Comparison of ENCODE assay signal across 22 cellular contexts in genomic region chr7:134667899-134668298, GRCh38. TPM values are rescaled to one million over a fixed set of nuclear protein-coding genes. Genes with fewer than 3 reads are reported as not detected.
A peak's percentile ranks its signal among the peaks of the same experiment; 100 is the strongest.
DNase-seq lines count a peak whose midpoint lies in the region; ATAC-seq and TF ChIP-seq lines count a peak whose summit lies in the region.
"Had no signal": no experiment of that assay in that cellular context is flagged by ENCODE, and none has a peak within 500 bp of the region (broad histone marks: within the 10 kb centered on the region; RNA-seq: fewer than 3 reads in every experiment).

No MANE protein-coding gene starts in this region.

- no peaks in the 10 kb centered on the region for H3K27me3 Mint-ChIP-seq in activated naive CD4-positive, alpha-beta T cell treated with anti-CD3 and anti-CD28 coated beads, Interleukin-2, amount 50 U/mL, for 24 hours
- no peaks in the 10 kb centered on the region for H3K27me3 Mint-ChIP-seq in T-helper 17 cell
- H3K27me3 Mint-ChIP-seq: activated CD4-positive, alpha-beta T cell treated with anti-CD3 and anti-CD28 coated beads, Interleukin-2, amount 10 ng/mL, durations not matched to agents 24 days and 14 days; activated CD8-positive, alpha-beta memory T cell treated with anti-CD3 and anti-CD28 coated beads, Interleukin-2, amount 10 ng/mL, durations not matched to agents 7 days and 5 days had no signal

- ATAC-seq in T-helper 17 cell (no peak), foreskin keratinocyte (peak; percentile 83), GM18520 (IDR thresholded peaks at IDR 0.05; ENCODE audit: unreplicated experiment) (no peak)
- ATAC-seq: activated CD8-positive, alpha-beta memory T cell treated with anti-CD3 and anti-CD28 coated beads, Interleukin-2, amount 10 ng/mL, durations not matched to agents 7 days and 5 days; right lobe of liver; upper lobe of right lung had no signal

- H3K9me3 Mint-ChIP-seq in activated naive CD4-positive, alpha-beta T cell treated with anti-CD3 and anti-CD28 coated beads, Interleukin-2, amount 50 U/mL, for 24 hours = no peaks in the 10 kb centered on the region

- peaks cover 40% of the 10 kb centered on the region for H3K4me1 ChIP-seq in foreskin keratinocyte
- peaks cover 17% of the 10 kb centered on the region for H3K4me1 ChIP-seq in GM23248 (ENCODE audit: insufficient read depth)
- H3K4me1 ChIP-seq: right lobe of liver had no signal

- no peaks in the 10 kb centered on the region for H3K9me3 ChIP-seq in T-helper 17 cell (ENCODE audit: control insufficient read depth, low read length, poor library complexity, severe bottlenecking)
- no peaks in the 10 kb centered on the region for H3K9me3 ChIP-seq in GM23248 (ENCODE audit: low read depth)
- H3K9me3 ChIP-seq: right lobe of liver, upper lobe of right lung had no signal

- no peaks in the 10 kb centered on the region for H4K20me1 ChIP-seq in GM23248 (ENCODE audit: insufficient read depth)

- TF ChIP-seq CTCF in foreskin keratinocyte (conservative IDR thresholded peaks at IDR 0.05) = no peak

- in situ Hi-C loops in GM23248 (cut with MboI) = loop anchor here (25.0 kb wide), 1 partner anchor 519 kb away; no protein-coding TSS in a partner anchor

- H3K27ac Mint-ChIP-seq in activated naive CD4-positive, alpha-beta T cell treated with anti-CD3 and anti-CD28 coated beads, Interleukin-2, amount 50 U/mL, for 24 hours = peak overlapping the region; percentile 94
- H3K27ac Mint-ChIP-seq in T-helper 17 cell = peak overlapping the region; percentile 95
- H3K27ac Mint-ChIP-seq: activated CD4-positive, alpha-beta T cell treated with anti-CD3 and anti-CD28 coated beads, Interleukin-2, amount 10 ng/mL, durations not matched to agents 24 days and 14 days; activated CD8-positive, alpha-beta memory T cell treated with anti-CD3 and anti-CD28 coated beads, Interleukin-2, amount 10 ng/mL, durations not matched to agents 7 days and 5 days; T-helper 1 cell treated with Interleukin-12 subunit alpha and Interleukin-12 subunit beta and Interleukin-4 antibody, amounts not matched to agents 30 μg/mL and 1 μg/mL, for 36 hours had no signal

- peaks cover 29% of the 10 kb centered on the region for H3F3A ChIP-seq in GM23248 (ENCODE audit: insufficient read depth)

- H3K36me3 Mint-ChIP-seq in activated naive CD4-positive, alpha-beta T cell treated with anti-CD3 and anti-CD28 coated beads, Interleukin-2, amount 50 U/mL, for 24 hours = peaks cover 23% of the 10 kb centered on the region
- peaks cover 9% of the 10 kb centered on the region for H3K36me3 Mint-ChIP-seq in T-helper 17 cell (ENCODE audit: low read depth)

- peaks cover 5% of the 10 kb centered on the region; the same call in 1 of the 2 replicates for H3K36me3 ChIP-seq in GM23248 (ENCODE audit: low read depth)
- H3K36me3 ChIP-seq: upper lobe of right lung had no signal

- peaks cover 81% of the 10 kb centered on the region for H3K4me1 Mint-ChIP-seq in activated naive CD4-positive, alpha-beta T cell treated with anti-CD3 and anti-CD28 coated beads, Interleukin-2, amount 50 U/mL, for 24 hours
- H3K4me1 Mint-ChIP-seq in T-helper 17 cell = peaks cover 30% of the 10 kb centered on the region

- H2AFZ ChIP-seq in GM23248 = no peak overlapping the region

- H3K27ac ChIP-seq in foreskin keratinocyte = no peak overlapping the region
- H3K27ac ChIP-seq in GM23248 = no peak overlapping the region
- H3K27ac ChIP-seq: HL-60, right lobe of liver, upper lobe of right lung had no signal

- peaks cover 47% of the 10 kb centered on the region for H3K79me2 ChIP-seq in GM23248 (ENCODE audit: insufficient read depth)

- H3K4me3 ChIP-seq in GM23248 = no peak overlapping the region
- H3K4me3 ChIP-seq: lung, right lobe of liver, upper lobe of right lung had no signal

- H3K9ac ChIP-seq in GM23248 = no peak overlapping the region

- 91 to 95% methylated on average over 1 of the region's 1 CpG for WGBS in GM23248 (ENCODE audit: low coverage in 1 of 2, low lambda C conversion rate in 2 of 2, missing lambda C conversion rate in 2 of 2), 2 experiments

- no peaks in the 10 kb centered on the region for H3K9me2 ChIP-seq in GM23248 (ENCODE audit: insufficient read depth)

- H3K4me2 ChIP-seq in GM23248 (ENCODE audit: unreplicated experiment) = no peak overlapping the region

- H3K27me3 ChIP-seq in foreskin keratinocyte = no peaks in the 10 kb centered on the region
- no peaks in the 10 kb centered on the region for H3K27me3 ChIP-seq in GM23248 (replicated peaks; ENCODE audit: insufficient read depth)
- H3K27me3 ChIP-seq: right lobe of liver, upper lobe of right lung had no signal

- DNase-seq in activated naive CD4-positive, alpha-beta T cell treated with anti-CD3 and anti-CD28 coated beads, Interleukin-2, amount 50 U/mL, for 16 hours = no peak
- no peak for DNase-seq in T-helper 17 cell
- peak; percentile 77 to 84 for DNase-seq in foreskin keratinocyte
- no peak for DNase-seq in GM23248
- no peak for DNase-seq in stimulated activated CD4-positive, alpha-beta T cell treated with anti-CD3 and anti-CD28 coated beads, Interleukin-4, amount 100 ng/mL, for 1 hour
- DNase-seq: ACHN; activated CD4-positive, alpha-beta T cell treated with anti-CD3 and anti-CD28 coated beads, Interleukin-2, amount 10 ng/mL, durations not matched to agents 24 days and 14 days; activated CD8-positive, alpha-beta memory T cell treated with anti-CD3 and anti-CD28 coated beads, Interleukin-2, amount 10 ng/mL, durations not matched to agents 7 days and 5 days; activated effector memory CD4-positive, alpha-beta T cell treated with Interleukin-2 at 50 U/mL for 16 hours; dermis blood vessel endothelial cell; glutamatergic neuron; kidney; NCI-H1048; NCI-H187 treated with DMSO at 0.1 percent for 48 hours; NCI-H526; right lobe of liver; upper lobe of right lung had no signal

- H3K4me3 Mint-ChIP-seq in activated naive CD4-positive, alpha-beta T cell treated with anti-CD3 and anti-CD28 coated beads, Interleukin-2, amount 50 U/mL, for 24 hours = peak overlapping the region; percentile 61
- no peak overlapping the region for H3K4me3 Mint-ChIP-seq in T-helper 17 cell
- H3K4me3 Mint-ChIP-seq: activated CD4-positive, alpha-beta T cell treated with anti-CD3 and anti-CD28 coated beads, Interleukin-2, amount 10 ng/mL, durations not matched to agents 24 days and 14 days; activated CD8-positive, alpha-beta memory T cell treated with anti-CD3 and anti-CD28 coated beads, Interleukin-2, amount 10 ng/mL, durations not matched to agents 7 days and 5 days; T-helper 1 cell treated with Interleukin-12 subunit alpha and Interleukin-12 subunit beta and Interleukin-4 antibody, amounts not matched to agents 30 μg/mL and 1 μg/mL, for 36 hours had no signal

RNA-seq across cellular contexts. Expression of gene BPGM, which starts 21.2 kb away (rescaled TPM):
- total RNA-seq in T-helper 17 cell (10 to 100 TPM in 1 of 2 donors, 1 to 10 TPM in 1; 9.9 to 13.7 TPM), foreskin keratinocyte (20.6 and 28.0 TPM in 2 replicates)
- polyA plus RNA-seq in foreskin keratinocyte (16.8 and 20.6 TPM in 2 replicates), GM23248 (2016; fragmentation: Nextera tagmentation; extraction: Ambion mirVana) (41.3 and 41.6 TPM in 2 replicates)
- total RNA-seq in GM23248 (2014; rRNA removed; shearing (Covaris generic)) = 33.3 and 37.4 TPM in 2 replicates

Comparison
In these comparisons a context has a peak if more than half of its experiments do, and no peak if none do; other contexts are left out.
1. DNase-seq: peak in foreskin keratinocyte (2 of 2); none in activated naive CD4-positive, alpha-beta T cell treated with anti-CD3 and anti-CD28 coated beads, Interleukin-2, amount 50 U/mL, for 16 hours (single experiment), T-helper 17 cell (0 of 3), GM23248 (single experiment) and stimulated activated CD4-positive, alpha-beta T cell treated with anti-CD3 and anti-CD28 coated beads, Interleukin-4, amount 100 ng/mL, for 1 hour (single experiment).